ENCODE assay signal across 1 cellular context in the genomic region with DNA sequence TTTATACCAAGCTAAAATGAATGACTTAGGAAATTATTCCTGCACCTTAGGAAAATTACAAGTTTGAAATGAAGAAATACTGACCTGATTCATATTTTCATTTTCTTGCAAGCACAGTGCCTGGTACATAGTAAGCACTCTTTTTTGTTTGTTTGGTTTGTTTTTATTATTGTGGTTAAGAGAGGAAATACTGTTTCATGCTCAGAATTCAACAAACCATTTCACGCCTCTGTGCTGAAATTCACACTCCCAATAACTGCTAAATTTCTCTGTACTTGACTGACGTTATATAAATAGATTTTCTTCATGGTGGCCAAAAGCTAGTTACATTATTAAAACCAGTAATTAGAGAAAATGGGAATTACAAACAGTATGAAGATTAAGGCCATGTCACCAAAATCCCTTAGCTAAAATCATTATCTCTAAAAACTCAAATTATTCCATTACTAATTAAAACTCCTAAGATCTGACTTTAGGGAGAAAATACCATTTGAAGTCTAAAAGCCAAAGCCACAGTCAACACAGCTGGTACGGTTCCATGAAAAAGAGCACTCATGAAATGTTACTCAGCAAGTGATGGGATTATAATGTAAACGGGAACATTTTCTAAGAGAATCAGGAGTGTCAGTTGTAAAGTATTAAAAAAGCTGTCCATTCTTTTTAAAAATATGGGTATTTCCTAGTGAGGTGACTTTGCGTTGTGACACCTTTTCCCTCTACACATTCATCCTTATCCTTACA.
TF ChIP-seq lines count a peak whose summit lies in the region.

No MANE protein-coding gene starts in this region.

TF ChIP-seq in GM12878, 131 proteins besides CTCF, POLR2A, EP300 and RAD21 (continued from another document):
- TF ChIP-seq, protein P1, sequence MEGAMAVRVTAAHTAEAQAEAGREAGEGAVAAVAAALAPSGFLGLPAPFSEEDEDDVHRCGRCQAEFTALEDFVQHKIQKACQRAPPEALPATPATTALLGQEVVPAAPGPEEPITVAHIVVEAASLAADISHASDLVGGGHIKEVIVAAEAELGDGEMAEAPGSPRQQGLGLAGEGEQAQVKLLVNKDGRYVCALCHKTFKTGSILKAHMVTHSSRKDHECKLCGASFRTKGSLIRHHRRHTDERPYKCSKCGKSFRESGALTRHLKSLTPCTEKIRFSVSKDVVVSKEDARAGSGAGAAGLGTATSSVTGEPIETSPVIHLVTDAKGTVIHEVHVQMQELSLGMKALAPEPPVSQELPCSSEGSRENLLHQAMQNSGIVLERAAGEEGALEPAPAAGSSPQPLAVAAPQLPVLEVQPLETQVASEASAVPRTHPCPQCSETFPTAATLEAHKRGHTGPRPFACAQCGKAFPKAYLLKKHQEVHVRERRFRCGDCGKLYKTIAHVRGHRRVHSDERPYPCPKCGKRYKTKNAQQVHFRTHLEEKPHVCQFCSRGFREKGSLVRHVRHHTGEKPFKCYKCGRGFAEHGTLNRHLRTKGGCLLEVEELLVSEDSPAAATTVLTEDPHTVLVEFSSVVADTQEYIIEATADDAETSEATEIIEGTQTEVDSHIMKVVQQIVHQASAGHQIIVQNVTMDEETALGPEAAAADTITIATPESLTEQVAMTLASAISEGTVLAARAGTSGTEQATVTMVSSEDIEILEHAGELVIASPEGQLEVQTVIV (IDR thresholded peaks at IDR 0.05; ENCODE audit: borderline replicate concordance, partially characterized antibody), result no peak
- TF ChIP-seq ATF7 (IDR thresholded peaks at IDR 0.05; ENCODE audit: low read depth) (peak; percentile 9; the same call in 1 of the 2 replicates), PKNOX1 (IDR thresholded peaks at IDR 0.05) (0 out of 2 replicates have a peak, but pooled peaks have one; percentile 39), IKZF1 (conservative IDR thresholded peaks at IDR 0.05) (peak; percentile 28; the same call in 1 of the 2 replicates), BHLHE40 (IDR thresholded peaks at IDR 0.05; ENCODE audit: borderline replicate concordance in 1 of 2, low read depth in 2 of 2, low read length in 1 of 2) (peak; percentile 13 to 23; a peak in 1 of 4 replicates), MYB (IDR thresholded peaks at IDR 0.05; ENCODE audit: borderline replicate concordance, low read depth, low read length) (no peak), RUNX3 (IDR thresholded peaks at IDR 0.05; ENCODE audit: low read length) (peak; percentile 52), MEF2B (IDR thresholded peaks at IDR 0.05; ENCODE audit: partially characterized antibody, poor library complexity, severe bottlenecking) (peak; percentile 41), IKZF2 (IDR thresholded peaks at IDR 0.05) (peak in 1 of 2 experiments; percentile 6; a peak in 3 of 4 replicates)
- TF ChIP-seq, protein P2, sequence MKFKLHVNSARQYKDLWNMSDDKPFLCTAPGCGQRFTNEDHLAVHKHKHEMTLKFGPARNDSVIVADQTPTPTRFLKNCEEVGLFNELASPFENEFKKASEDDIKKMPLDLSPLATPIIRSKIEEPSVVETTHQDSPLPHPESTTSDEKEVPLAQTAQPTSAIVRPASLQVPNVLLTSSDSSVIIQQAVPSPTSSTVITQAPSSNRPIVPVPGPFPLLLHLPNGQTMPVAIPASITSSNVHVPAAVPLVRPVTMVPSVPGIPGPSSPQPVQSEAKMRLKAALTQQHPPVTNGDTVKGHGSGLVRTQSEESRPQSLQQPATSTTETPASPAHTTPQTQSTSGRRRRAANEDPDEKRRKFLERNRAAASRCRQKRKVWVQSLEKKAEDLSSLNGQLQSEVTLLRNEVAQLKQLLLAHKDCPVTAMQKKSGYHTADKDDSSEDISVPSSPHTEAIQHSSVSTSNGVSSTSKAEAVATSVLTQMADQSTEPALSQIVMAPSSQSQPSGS (IDR thresholded peaks at IDR 0.05; ENCODE audit: low read length), result peak; percentile 44; the same call in 1 of the 2 replicates
